17 cellular contexts compared by ENCODE assay signal in the genomic region with DNA sequence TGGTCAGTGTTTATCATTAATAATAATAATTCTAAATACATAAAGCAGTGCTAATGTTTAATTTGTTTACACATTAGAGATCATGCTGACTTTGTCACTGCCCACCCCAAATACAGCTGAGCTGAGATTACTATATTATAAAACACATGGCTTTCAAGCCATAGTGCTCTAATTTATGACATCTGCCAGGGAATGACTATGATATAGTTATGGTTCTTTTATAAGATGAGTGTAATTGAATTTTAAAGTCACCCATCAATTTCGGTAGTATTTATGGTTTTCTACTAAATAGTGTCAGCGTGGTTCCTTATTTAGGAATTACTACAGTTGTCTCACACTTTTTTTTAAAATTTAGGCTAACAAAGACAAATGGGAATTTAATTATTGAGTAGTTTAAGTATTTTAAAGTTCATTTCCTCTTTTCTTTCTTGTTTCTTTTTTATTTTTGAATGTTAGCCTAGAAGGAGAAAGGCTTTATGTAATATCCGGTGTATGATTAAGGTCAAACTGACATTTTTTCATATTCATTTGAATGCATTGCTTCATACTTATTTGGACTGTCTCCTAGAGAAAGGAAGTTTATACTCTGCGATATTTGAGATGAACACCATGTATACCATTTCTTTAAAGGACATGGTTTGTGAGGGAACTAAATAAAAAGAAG. TPM values are rescaled to one million over a fixed set of nuclear protein-coding genes. Genes with fewer than 3 reads are reported as not detected.
DNase-seq lines count a peak whose midpoint lies in the region; ATAC-seq, FAIRE-seq and TF ChIP-seq lines count a peak whose summit lies in the region.
"Had no signal": no experiment of that assay in that cellular context is flagged by ENCODE, and none has a peak within 500 bp of the region (broad histone marks: within the 10 kb centered on the region; RNA-seq: fewer than 3 reads in every experiment).

No MANE protein-coding gene starts in this region.

- H3K27me3 Mint-ChIP-seq in effector memory CD8-positive, alpha-beta T cell = peaks cover 36 to 39% of the 10 kb centered on the region in 2 donors

- no peak for TF ChIP-seq RAD21 in HepG2 (CRISPR knock-in tag; IDR thresholded peaks at IDR 0.05)

- H3K36me3 Mint-ChIP-seq in effector memory CD8-positive, alpha-beta T cell (ENCODE audit: insufficient read depth) = no peaks in the 10 kb centered on the region

- no peak overlapping the region for H3K9ac ChIP-seq in HepG2 (ENCODE audit: insufficient read depth, low read depth, low read length)

- peaks cover 5 to 8% of the 10 kb centered on the region in 2 donors for H3K4me1 Mint-ChIP-seq in effector memory CD8-positive, alpha-beta T cell (ENCODE audit: low read depth in 2 of 2)

- CTCF ChIA-PET in HepG2 (lab: Yijun Ruan, JAX; ENCODE audit: low intra/inter-chr PET ratio, low total read pairs) = no interaction called here

- H3K27me3 ChIP-seq in right lobe of liver (no peaks in the 10 kb centered on the region), HepG2 (ENCODE audit: control insufficient read depth in 1 of 2, insufficient read depth in 2 of 2, low read length in 2 of 2) (peaks cover 2 to 20% of the 10 kb centered on the region in 2 experiments; a peak in 2 of 5 replicates), RWPE2 (ENCODE audit: insufficient read depth, poor library complexity, severe bottlenecking) (no peaks in the 10 kb centered on the region), upper lobe of right lung (no peaks in the 10 kb centered on the region), dorsolateral prefrontal cortex (no peaks in the 10 kb centered on the region)

- in situ Hi-C loops in HepG2 (cut with HindIII; ENCODE audit: extremely low pct_ligation_motif_present, low pct_unique_long_range_greater_than_20kb) = loop anchor here (10.0 kb wide), 1 partner anchor 145 kb away; no protein-coding TSS in a partner anchor

- FAIRE-seq in HepG2 (lab: Jason Lieb, UNC) = no peak
- FAIRE-seq: A549, D721Med had no signal

- BruUV-seq in HepG2 (replicated peaks; lab: Mats Ljungman, UMichigan) = no TSS peak

- H3K9me3 ChIP-seq in right lobe of liver = no peaks in the 10 kb centered on the region
- H3K9me3 ChIP-seq in HepG2 (ENCODE audit: low read length) = no peaks in the 10 kb centered on the region
- no peaks in the 10 kb centered on the region for H3K9me3 ChIP-seq in RWPE2 (ENCODE audit: severe bottlenecking)
- H3K9me3 ChIP-seq in upper lobe of right lung = no peaks in the 10 kb centered on the region
- H3K9me3 ChIP-seq: A549, transverse colon had no signal

- H3K27ac ChIP-seq in right lobe of liver (peak overlapping the region in 2 of 3 donors; percentile 3 to 13), HepG2 (ENCODE audit: extremely low read length, insufficient read depth, low read length) (no peak overlapping the region), RWPE2 (ENCODE audit: poor library complexity, severe bottlenecking) (peak overlapping the region; percentile 92), upper lobe of right lung (no peak overlapping the region), dorsolateral prefrontal cortex (no peak overlapping the region)
- H3K27ac ChIP-seq: A549, skin epidermis, transverse colon had no signal

- TF ChIP-seq CTCF in right lobe of liver (IDR thresholded peaks at IDR 0.05) (no peak), HepG2 (CRISPR knock-in tag; IDR thresholded peaks at IDR 0.05) (no peak), RWPE2 (IDR thresholded peaks at IDR 0.05; ENCODE audit: poor library complexity, severe bottlenecking) (no peak), fibroblast of mammary gland (conservative IDR thresholded peaks at IDR 0.05; ENCODE audit: control insufficient read depth, insufficient read depth, low read depth, low read length) (no peak), upper lobe of right lung (IDR thresholded peaks at IDR 0.05) (no peak), dorsolateral prefrontal cortex (IDR thresholded peaks at IDR 0.05 in 54 of 56, conservative IDR thresholded peaks at IDR 0.05 in 2 of 56; ENCODE audit: low read depth in 1 of 56, partially characterized antibody in 56 of 56) (no peak)

- intact Hi-C loops in right lobe of liver (cut with DNase I) (no loop called here), HepG2 (cut with micrococcal nuclease; ENCODE audit: unreplicated experiment) (no loop called here), upper lobe of right lung (cut with DNase I) (no loop called here), dorsolateral prefrontal cortex (cut with DNase I) (no loop called here)

- no peak overlapping the region for H3K4me3 Mint-ChIP-seq in effector memory CD8-positive, alpha-beta T cell
- H3K4me3 Mint-ChIP-seq: nephron progenitor cell had no signal

- H3K4me3 ChIP-seq in right lobe of liver = no peak overlapping the region
- H3K4me3 ChIP-seq in HepG2 (replicated peaks in 1 of 3; ENCODE audit: insufficient read depth in 1 of 3, low read depth in 2 of 3, low read length in 3 of 3) = no peak overlapping the region
- no peak overlapping the region for H3K4me3 ChIP-seq in RWPE2 (ENCODE audit: severe bottlenecking)
- no peak overlapping the region for H3K4me3 ChIP-seq in fibroblast of mammary gland (ENCODE audit: control insufficient read depth, low read depth, low read length)
- H3K4me3 ChIP-seq in upper lobe of right lung = no peak overlapping the region
- no peak overlapping the region for H3K4me3 ChIP-seq in dorsolateral prefrontal cortex
- H3K4me3 ChIP-seq: A549, skin epidermis, transverse colon had no signal

- WGBS in right lobe of liver (ENCODE audit: insufficient coverage, low coverage, low lambda C conversion rate, missing lambda C conversion rate) = 36% methylated on average over 4 of the region's 4 CpGs
- WGBS in HepG2 (ENCODE audit: low lambda C conversion rate) = 57% methylated on average over 4 of the region's 4 CpGs

- DNase-seq in right lobe of liver (no peak), HepG2 (ENCODE audit: low spot score) (no peak), RWPE2 (ENCODE audit: low spot score) (no peak), fibroblast of mammary gland (ENCODE audit: low read depth) (peak; percentile 27), upper lobe of right lung (no peak), hypothalamus (lab: John Stamatoyannopoulos, UW) (no peak), dorsolateral prefrontal cortex (no peak)
- DNase-seq in effector memory CD8-positive, alpha-beta T cell = no peak
- DNase-seq: NCI-H1105, nephron progenitor cell, transverse colon had no signal

- no peak for TF ChIP-seq POLR2A in right lobe of liver (IDR thresholded peaks at IDR 0.05)
- TF ChIP-seq POLR2A in HepG2 (IDR thresholded peaks at IDR 0.05; ENCODE audit: insufficient read depth in 1 of 2, low read depth in 2 of 2, low read length in 2 of 2) = no peak

- POLR2A ChIA-PET in HepG2 (lab: Yijun Ruan, JAX) = no interaction called here

- H2AFZ ChIP-seq in HepG2 (ENCODE audit: low read length) = no peak overlapping the region

- H4K20me1 ChIP-seq in HepG2 (ENCODE audit: insufficient read depth, low read length) = no peaks in the 10 kb centered on the region

- ATAC-seq in right lobe of liver = no peak
- ATAC-seq in HepG2 = no peak
- ATAC-seq in RWPE2 (ENCODE audit: low read depth) = no peak
- peak; percentile 17 for ATAC-seq in upper lobe of right lung
- ATAC-seq in effector memory CD8-positive, alpha-beta T cell (replicated peaks) = no peak
- ATAC-seq: A549; activated naive CD4-positive, alpha-beta T cell treated with anti-CD3 and anti-CD28 coated beads, Interleukin-2, amount 50 U/mL, for 72 hours; left lobe of liver; Right ventricle myocardium inferior had no signal

- H3K79me2 ChIP-seq in HepG2 (ENCODE audit: insufficient read depth, low read length) = no peaks in the 10 kb centered on the region

- H3K27ac Mint-ChIP-seq in effector memory CD8-positive, alpha-beta T cell = no peak overlapping the region
- H3K27ac Mint-ChIP-seq: activated naive CD4-positive, alpha-beta T cell treated with anti-CD3 and anti-CD28 coated beads, Interleukin-2, amount 50 U/mL, for 72 hours; nephron progenitor cell had no signal

- H3K4me1 ChIP-seq in right lobe of liver (peaks cover 0 to 6% (median 2%) of the 10 kb centered on the region in 4 donors), HepG2 (ENCODE audit: insufficient read depth, low read length) (peaks cover 8% of the 10 kb centered on the region; the same call in 1 of the 2 replicates), RWPE2 (ENCODE audit: insufficient read depth, poor library complexity, severe bottlenecking) (peaks cover 56% of the 10 kb centered on the region), upper lobe of right lung (peaks cover 8% of the 10 kb centered on the region)

- H3K4me2 ChIP-seq in HepG2 (ENCODE audit: low read depth, low read length) = no peak overlapping the region
- H3K4me2 ChIP-seq: A549 had no signal

- TF ChIP-seq EP300 in HepG2 (IDR thresholded peaks at IDR 0.05; ENCODE audit: low read depth in 2 of 2, low read length in 2 of 2) (no peak), HepG2 (CRISPR knock-in tag; IDR thresholded peaks at IDR 0.05; ENCODE audit: borderline replicate concordance) (no peak)

- H3K36me3 ChIP-seq in right lobe of liver = no peaks in the 10 kb centered on the region
- no peaks in the 10 kb centered on the region for H3K36me3 ChIP-seq in HepG2 (replicated peaks in 1 of 2; ENCODE audit: control insufficient read depth in 1 of 2, insufficient read depth in 2 of 2, low read length in 2 of 2)
- no peaks in the 10 kb centered on the region for H3K36me3 ChIP-seq in RWPE2 (ENCODE audit: low read depth)
- no peaks in the 10 kb centered on the region for H3K36me3 ChIP-seq in upper lobe of right lung
- H3K36me3 ChIP-seq: transverse colon had no signal

- H3K9me3 Mint-ChIP-seq in effector memory CD8-positive, alpha-beta T cell = peaks cover 0 to 1% of the 10 kb centered on the region in 2 donors
- H3K9me3 Mint-ChIP-seq: activated naive CD4-positive, alpha-beta T cell treated with anti-CD3 and anti-CD28 coated beads, Interleukin-2, amount 50 U/mL, for 72 hours; nephron progenitor cell had no signal

RNA-seq across cellular contexts. Expression of a gene that starts 3.9 kb away (rescaled TPM):
- 10 to 100 TPM; 12.6 to 28.7 (median 17.9) TPM for total RNA-seq in right lobe of liver
- 0.66 and 0.71 TPM in 2 replicates for total RNA-seq in HepG2 (2016; rRNA removed; fragmentation: Illumina TruSeq; extraction: Trizol)
- 1.3 and 1.9 TPM in 2 replicates for total RNA-seq in HepG2 (2016; cell fraction: cytosol; rRNA removed; fragmentation: Illumina TruSeq; extraction: Trizol; ENCODE audit: low read depth)
- total RNA-seq in HepG2 (2016; cell fraction: insoluble cytoplasmic fraction; rRNA removed; fragmentation: Illumina TruSeq; extraction: Trizol) = 1.0 and 1.3 TPM in 2 replicates
- total RNA-seq in HepG2 (2016; cell fraction: membrane; rRNA removed; fragmentation: Illumina TruSeq; extraction: Trizol) = 0.74 and 1.5 TPM in 2 replicates
- 1.3 and 1.6 TPM in 2 replicates for total RNA-seq in HepG2 (2016; cell fraction: nucleus; rRNA removed; fragmentation: Illumina TruSeq; extraction: Trizol)
- polyA plus RNA-seq in HepG2 (2011; rRNA removed) = 0.16 and 0.26 TPM in 2 replicates
- polyA plus RNA-seq in HepG2 (2011; cell fraction: cytosol; rRNA removed) = 0.07 and 0.14 TPM in 2 replicates
- polyA plus RNA-seq in HepG2 (2011; cell fraction: nucleus; rRNA removed) = 0.06 and 0.64 TPM in 2 replicates
- polyA plus RNA-seq in HepG2 (2012) = 0.27 and 0.28 TPM in 2 replicates
- polyA plus RNA-seq in HepG2 (2016; cell fraction: cytosol; fragmentation: Illumina TruSeq; extraction: Trizol; ENCODE audit: low read depth) = 0.12 and 0.19 TPM in 2 replicates
- polyA plus RNA-seq in HepG2 (2016; cell fraction: insoluble cytoplasmic fraction; fragmentation: Illumina TruSeq; extraction: Trizol; ENCODE audit: low read depth) = 0.29 and 1.1 TPM in 2 replicates
- 0.07 and 0.38 TPM in 2 replicates for polyA plus RNA-seq in HepG2 (2016; cell fraction: membrane; fragmentation: Illumina TruSeq; extraction: Trizol; ENCODE audit: low read depth)
- 0.18 and 1.0 TPM in 2 replicates for polyA plus RNA-seq in HepG2 (2016; cell fraction: nucleus; fragmentation: Illumina TruSeq; extraction: Trizol; ENCODE audit: insufficient read depth, low read depth)
- 0.32 and 39.9 TPM in 2 replicates for polyA minus RNA-seq in HepG2 (2011; rRNA and poly(A)+ RNA removed; ENCODE audit: low replicate concordance)
- polyA minus RNA-seq in HepG2 (2011; cell fraction: cytosol; rRNA and poly(A)+ RNA removed) = 0.09 and 0.30 TPM in 2 replicates
- polyA minus RNA-seq in HepG2 (2011; cell fraction: nucleus; rRNA and poly(A)+ RNA removed) = 3.6 and 5.2 TPM in 2 replicates
- 47.2 TPM for total RNA-seq in upper lobe of right lung
- total RNA-seq in dorsolateral prefrontal cortex = 100 to 1,000 TPM in 114 of 120 experiments, 10 to 100 TPM in 6; 58.1 to 259 (median 183) TPM

Comparison
In these comparisons a context has a peak if more than half of its experiments do, and no peak if none do; other contexts are left out.
1. H3K27ac ChIP-seq: peak in right lobe of liver (2 of 3) and RWPE2 (single experiment); none in HepG2 (single experiment), upper lobe of right lung (single experiment) and dorsolateral prefrontal cortex (0 of 59).
2. RNA of a gene that starts 3.9 kb away (total RNA-seq): 58.1 to 259 TPM in dorsolateral prefrontal cortex, 47.2 TPM in upper lobe of right lung (single experiment) and 12.6 to 28.7 TPM in right lobe of liver; 0.66 to 1.9 TPM in HepG2; every median in the first group is over 4 times any median in the second.